11 cellular contexts compared by ENCODE assay signal in the genomic region with DNA sequence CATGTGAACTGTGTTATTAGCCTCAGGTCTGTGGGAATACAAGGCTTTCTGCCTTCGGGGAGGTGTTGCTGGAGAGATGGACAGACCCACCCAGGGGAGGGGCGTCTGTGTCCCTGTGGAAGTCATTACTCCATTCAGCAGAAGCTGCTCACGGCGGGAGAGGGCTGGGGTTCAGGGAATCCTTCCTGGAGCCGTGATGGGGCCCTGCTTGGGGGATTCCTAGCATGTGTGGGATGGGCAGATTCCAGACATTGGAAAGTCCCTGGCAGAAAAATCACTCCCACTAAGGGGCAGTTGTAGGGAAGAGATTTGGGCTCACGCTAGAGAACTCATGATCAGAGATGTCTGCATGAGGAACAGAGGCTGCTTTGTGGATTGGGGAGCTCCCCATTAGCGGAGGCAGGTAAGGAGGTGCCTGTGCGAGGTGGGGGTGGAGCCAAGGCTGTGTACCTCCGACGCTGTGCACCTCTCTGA. TPM values are rescaled to one million over a fixed set of nuclear protein-coding genes. Genes with fewer than 3 reads are reported as not detected.
DNase-seq lines count a peak whose midpoint lies in the region; ATAC-seq and TF ChIP-seq lines count a peak whose summit lies in the region.
"Had no signal": no experiment of that assay in that cellular context is flagged by ENCODE, and none has a peak within 500 bp of the region (broad histone marks: within the 10 kb centered on the region; RNA-seq: fewer than 3 reads in every experiment).

No MANE protein-coding gene starts in this region.

- peak; percentile 56 for DNase-seq in AG20443 (ENCODE audit: low spot score)
- DNase-seq in body of pancreas: peak; percentile 29 to 62 (median 30)
- DNase-seq in left cardiac atrium: no peak
- DNase-seq in sciatic nerve (ENCODE audit: low spot score): peak; percentile 72
- DNase-seq in Ammon's horn (ENCODE audit: low spot score): no peak
- DNase-seq in NCI-H2196 treated with DMSO at 0.1 percent for 48 hours (lab: John Stamatoyannopoulos, UW; ENCODE audit: unreplicated experiment): no peak
- no peak for DNase-seq in C1 segment of cervical spinal cord (lab: John Stamatoyannopoulos, UW)
- DNase-seq: activated CD4-positive, alpha-beta T cell treated with anti-CD3 and anti-CD28 coated beads for 48 hours; activated naive CD8-positive, alpha-beta T cell treated with anti-CD3 and anti-CD28 coated beads, Interleukin-2, amount 50 U/mL, for 24 hours; NCI-H1694 treated with DMSO at 0.1 percent for 48 hours had no signal

- peaks cover 31% of the 10 kb centered on the region for H3K4me1 ChIP-seq in body of pancreas

- H3K9me3 ChIP-seq in body of pancreas: no peaks in the 10 kb centered on the region

- no peaks in the 10 kb centered on the region for H3K36me3 ChIP-seq in body of pancreas (replicated peaks in 1 of 2; ENCODE audit: insufficient read depth in 1 of 2, low read depth in 2 of 2)

- H3K4me3 ChIP-seq in body of pancreas: no peak overlapping the region

- ATAC-seq in body of pancreas (peak; percentile 69), left cardiac atrium (peak; percentile 45 to 48), sciatic nerve (peak; percentile 68), HG02678 (IDR thresholded peaks at IDR 0.05; ENCODE audit: unreplicated experiment) (no peak)

- no peak for TF ChIP-seq CTCF in body of pancreas (IDR thresholded peaks at IDR 0.05)

- intact Hi-C loops in body of pancreas (cut with DNase I) (no loop called here), left cardiac atrium (cut with DNase I) (no loop called here), sciatic nerve (cut with DNase I) (no loop called here)

- H3K27me3 ChIP-seq in body of pancreas: no peaks in the 10 kb centered on the region

- TF ChIP-seq POLR2A in body of pancreas (IDR thresholded peaks at IDR 0.05): peak in 2 of 3 donors; percentile 23 to 25

- WGBS in body of pancreas, 2 donors: 29 to 32% methylated on average over 9 to 10 of the region's 10 CpGs

- peak overlapping the region in 3 of 4 donors; percentile 47 to 72 (median 58) for H3K27ac ChIP-seq in body of pancreas

RNA-seq across cellular contexts. Expression of a gene that starts 56.3 kb away (rescaled TPM):
- total RNA-seq in body of pancreas (1 to 10 TPM in 1 of 2 donors, under 1 TPM in 1; 0.78 to 3.0 TPM), left cardiac atrium (1 to 10 TPM; 1.4 to 4.0 TPM), sciatic nerve (64.0 TPM)

Comparison
In these comparisons a context has a peak if more than half of its experiments do, and no peak if none do; other contexts are left out.
1. DNase-seq: peak in AG20443 (single experiment), body of pancreas (4 of 4) and sciatic nerve (single experiment); none in left cardiac atrium (single experiment), Ammon's horn (single experiment), NCI-H2196 treated with DMSO at 0.1 percent for 48 hours (single experiment) and C1 segment of cervical spinal cord (0 of 14).
2. RNA of a gene that starts 56.3 kb away (total RNA-seq): 64.0 TPM in sciatic nerve (single experiment); 1.4 to 4.0 TPM in left cardiac atrium and 0.78 to 3.0 TPM in body of pancreas; every median in the first group is over 10 times any median in the second.